ENCODE assay signal across 13 cellular contexts in the genomic region with DNA sequence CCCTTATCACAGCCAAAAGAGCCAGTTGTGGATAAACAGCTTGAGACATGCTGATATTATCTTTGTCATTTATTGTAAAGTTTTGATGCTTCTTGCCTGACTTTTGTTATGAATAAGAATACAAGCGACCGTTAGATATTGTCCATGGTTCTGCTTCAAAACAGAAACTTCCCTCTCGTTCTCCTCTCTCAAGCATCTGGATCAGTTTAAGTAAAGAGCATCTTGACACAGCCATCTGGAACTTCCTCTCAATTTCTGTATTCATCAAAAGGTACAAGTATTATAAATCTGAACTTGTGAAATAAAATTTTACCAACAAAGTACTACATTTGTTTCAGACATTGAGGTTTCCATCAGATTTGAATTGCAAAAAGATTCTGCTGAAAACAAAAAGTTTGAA.
DNase-seq lines count a peak whose midpoint lies in the region; FAIRE-seq and TF ChIP-seq lines count a peak whose summit lies in the region.
"Had no signal": no experiment of that assay in that cellular context is flagged by ENCODE, and none has a peak within 500 bp of the region (broad histone marks: within the 10 kb centered on the region; RNA-seq: fewer than 3 reads in every experiment).

No MANE protein-coding gene starts in this region.

- H3K9ac ChIP-seq in adipocyte (ENCODE audit: low read length), result no peak overlapping the region

- H3K4me3 ChIP-seq in AG10803 (ENCODE audit: low read length), result no peak overlapping the region
- H3K4me3 ChIP-seq in adipocyte (ENCODE audit: low read length), result no peak overlapping the region

- no peak for TF ChIP-seq CTCF in AG10803 (conservative IDR thresholded peaks at IDR 0.05; ENCODE audit: low read length)

- DNase-seq in AG10803 (ENCODE audit: low read depth), result peak; percentile 45
- DNase-seq in GM19239 (ENCODE audit: insufficient read length, low spot score), result no peak
- DNase-seq in adipocyte (ENCODE audit: low read depth), result peak; percentile 18
- peak; percentile 14 for DNase-seq in fibroblast of peridontal ligament (ENCODE audit: extremely low read depth)
- no peak for DNase-seq in HTR-8/SVneo (ENCODE audit: insufficient read length, low spot score)
- no peak for DNase-seq in stimulated activated CD8-positive, alpha-beta memory T cell treated with anti-CD3 and anti-CD28 coated beads, Interleukin-4, amount 100 ng/mL, for 48 hours
- DNase-seq in erythroblast (lab: John Stamatoyannopoulos, UW), result no peak
- DNase-seq: ACHN; BE2C; CD4-positive, alpha-beta memory T cell; DMS79; HCEC 1CT; HFFc6 had no signal

- H3K9me3 ChIP-seq in adipocyte (ENCODE audit: control insufficient read depth, low read length), result peaks cover 10% of the 10 kb centered on the region
- H3K9me3 ChIP-seq: BE2C had no signal

- no peaks in the 10 kb centered on the region for H3K4me1 ChIP-seq in adipocyte (ENCODE audit: control insufficient read depth, insufficient read depth, low read length)
- H3K4me1 ChIP-seq: BE2C had no signal

- TF ChIP-seq POLR2A in erythroblast (IDR thresholded peaks at IDR 0.05; ENCODE audit: low read length), result no peak

- peak; percentile 58 for FAIRE-seq in GM19239 (lab: Jason Lieb, UNC)
- no peak for FAIRE-seq in HTR-8/SVneo (lab: Jason Lieb, UNC)

- H3K27me3 ChIP-seq in adipocyte (replicated peaks; ENCODE audit: control insufficient read depth, insufficient read depth, low read length), result peaks cover 40% of the 10 kb centered on the region
- H3K27me3 ChIP-seq: BE2C had no signal

- no peaks in the 10 kb centered on the region for H3K36me3 ChIP-seq in adipocyte (ENCODE audit: control insufficient read depth, insufficient read depth, low read length, severe bottlenecking)
- H3K36me3 ChIP-seq: BE2C had no signal

Comparison
In these comparisons a context has a peak if more than half of its experiments do, and no peak if none do; other contexts are left out.
1. DNase-seq: peak in AG10803 (single experiment), adipocyte (single experiment) and fibroblast of peridontal ligament (single experiment); none in GM19239 (single experiment), HTR-8/SVneo (single experiment), stimulated activated CD8-positive, alpha-beta memory T cell treated with anti-CD3 and anti-CD28 coated beads, Interleukin-4, amount 100 ng/mL, for 48 hours (single experiment) and erythroblast (0 of 2).